Comparison of ENCODE assay signal across 18 cellular contexts in the genomic region with DNA sequence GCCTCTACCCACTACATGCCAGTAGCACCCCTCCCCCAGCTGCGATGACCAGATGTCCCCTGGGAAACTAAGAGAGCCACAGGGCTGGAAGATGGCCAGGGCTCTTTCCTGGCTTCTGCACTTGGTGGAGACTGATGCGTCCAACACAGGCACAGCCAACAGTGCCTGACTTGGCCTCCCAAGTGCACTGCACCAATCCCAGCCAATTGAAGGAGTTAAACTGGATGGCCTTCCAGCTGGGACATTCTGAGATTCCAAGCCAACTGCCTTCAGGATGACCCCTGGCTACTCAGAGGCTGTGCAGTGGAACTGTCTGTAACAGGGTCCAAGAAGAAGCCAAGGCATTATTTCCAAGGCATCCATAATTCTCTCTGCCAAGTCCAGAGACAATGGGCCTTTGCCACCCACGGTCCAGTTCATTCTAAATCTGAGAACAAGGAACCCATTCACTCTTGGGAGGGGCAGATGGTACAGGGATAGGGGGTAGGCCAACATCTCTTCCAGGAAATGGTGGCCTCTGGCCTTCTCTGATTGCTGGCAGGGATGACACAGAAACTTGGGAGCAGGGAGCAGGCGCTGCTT. TPM values are rescaled to one million over a fixed set of nuclear protein-coding genes. Genes with fewer than 3 reads are reported as not detected.
DNase-seq lines count a peak whose midpoint lies in the region; ATAC-seq lines count a peak whose summit lies in the region.
"Had no signal": no experiment of that assay in that cellular context is flagged by ENCODE, and none has a peak within 500 bp of the region (broad histone marks: within the 10 kb centered on the region; RNA-seq: fewer than 3 reads in every experiment).

No MANE protein-coding gene starts in this region.

- H3K9ac ChIP-seq in stomach smooth muscle (ENCODE audit: low read length in 2 of 2), result no peak overlapping the region

- H3K9me3 ChIP-seq in stomach smooth muscle (ENCODE audit: control insufficient read depth in 2 of 2, low read length in 2 of 2), result no peaks in the 10 kb centered on the region

- no peaks in the 10 kb centered on the region for H3K27me3 ChIP-seq in stomach smooth muscle (ENCODE audit: control insufficient read depth in 1 of 2, insufficient read depth in 2 of 2, low read length in 2 of 2)

- H3K4me3 ChIP-seq in stomach smooth muscle (ENCODE audit: low read length in 2 of 2), result no peak overlapping the region
- H3K4me3 ChIP-seq: GM12878, K562 had no signal

- DNase-seq in amygdala (lab: John Stamatoyannopoulos, UW) (peak in 53 of 56 donors; percentile 36 to 96 (median 84)), foreskin melanocyte (peak; percentile 71), hypothalamus (lab: John Stamatoyannopoulos, UW) (peak in 50 of 51 donors; percentile 24 to 97 (median 82)), NCI-H2029 treated with DMSO at 0.1 percent for 48 hours (lab: John Stamatoyannopoulos, UW) (no peak), NCI-H2171 (lab: John Stamatoyannopoulos, UW) (no peak), H4 (ENCODE audit: low spot score) (no peak)
- DNase-seq: activated CD8-positive, alpha-beta memory T cell treated with anti-CD3 and anti-CD28 coated beads for 24 hours; activated naive CD8-positive, alpha-beta T cell treated with anti-CD3 and anti-CD28 coated beads for 36 hours; effector memory CD4-positive, alpha-beta T cell; HCEC 1CT; NCI-H1930; NCI-H446 treated with DMSO at 0.1 percent for 48 hours; SIG-M5 had no signal

- H3K36me3 ChIP-seq in stomach smooth muscle (ENCODE audit: control insufficient read depth in 2 of 2, insufficient read depth in 2 of 2, low read length in 2 of 2), result peaks cover 0 to 2% of the 10 kb centered on the region in 2 donors

- peaks cover 41% of the 10 kb centered on the region for H3K4me1 ChIP-seq in stomach smooth muscle (ENCODE audit: control insufficient read depth, insufficient read depth, low read length)

- H3K27ac ChIP-seq in stomach smooth muscle (ENCODE audit: low read length), result peak overlapping the region; percentile 46

- no peak for ATAC-seq in HG03095 (IDR thresholded peaks at IDR 0.05; ENCODE audit: unreplicated experiment)
- ATAC-seq: activated CD4-positive, CD25-positive, alpha-beta regulatory T cell treated with anti-CD3 and anti-CD28 coated beads, Interleukin-2, amount 50 U/mL, for 24 hours; GM12878; K562 had no signal

RNA-seq across cellular contexts. Expression of a gene that starts 35.2 kb away (rescaled TPM):
- 0.04 TPM in 2 replicates for total RNA-seq in H4 (2014; rRNA removed; shearing (Covaris generic))
- total RNA-seq: activated naive CD8-positive, alpha-beta T cell treated with anti-CD3 and anti-CD28 coated beads for 36 hours; GM12878; K562 had no signal

Comparison
In these comparisons a context has a peak if more than half of its experiments do, and no peak if none do; other contexts are left out.
1. DNase-seq: peak in amygdala (53 of 56), foreskin melanocyte (single experiment) and hypothalamus (50 of 51); none in NCI-H2029 treated with DMSO at 0.1 percent for 48 hours (single experiment), NCI-H2171 (single experiment) and H4 (single experiment).